7 cellular contexts compared by ENCODE assay signal in genomic region chr3:183099838-183100204, GRCh38. TPM values are rescaled to one million over a fixed set of nuclear protein-coding genes. Genes with fewer than 3 reads are reported as not detected.
A peak's percentile ranks its signal among the peaks of the same experiment; 100 is the strongest.
DNase-seq lines count a peak whose midpoint lies in the region; ATAC-seq and TF ChIP-seq lines count a peak whose summit lies in the region.

No MANE protein-coding gene starts in this region.

- ATAC-seq in GM21526 (IDR thresholded peaks at IDR 0.05; ENCODE audit: low FRiP score, unreplicated experiment): peak; percentile 16
- ATAC-seq in PC-3: no peak
- ATAC-seq in stimulated activated effector memory CD8-positive, alpha-beta T cell treated with anti-CD3 and anti-CD28 coated beads, Interleukin-12 subunit alpha, Interleukin-12 subunit beta, amount 100 ng/mL, for 72 hours: no peak

- H3K27ac Mint-ChIP-seq in stimulated activated effector memory CD8-positive, alpha-beta T cell treated with anti-CD3 and anti-CD28 coated beads, Interleukin-12 subunit alpha, Interleukin-12 subunit beta, amount 100 ng/mL, for 72 hours: peak overlapping the region; percentile 98

- no peak for DNase-seq in PC-3
- no peak for DNase-seq in fibroblast of pulmonary artery (ENCODE audit: low read depth)
- DNase-seq in stimulated activated effector memory CD8-positive, alpha-beta T cell treated with anti-CD3 and anti-CD28 coated beads, Interleukin-12 subunit alpha, Interleukin-12 subunit beta, amount 100 ng/mL, for 72 hours (ENCODE audit: low spot score in 2 of 2): no peak
- no peak for DNase-seq in dermis blood vessel endothelial cell
- no peak for DNase-seq in NCI-H1694 (lab: John Stamatoyannopoulos, UW)
- DNase-seq in activated CD8-positive, alpha-beta memory T cell treated with anti-CD3 and anti-CD28 coated beads, Interleukin-2, amount 50 U/mL, for 4 hours: no peak

- H3F3A ChIP-seq in PC-3 (ENCODE audit: low read length, unreplicated experiment): no peaks in the 10 kb centered on the region

- H3K36me3 ChIP-seq in PC-3 (ENCODE audit: low read depth, low read length): no peaks in the 10 kb centered on the region

- H3K27me3 ChIP-seq in PC-3 (ENCODE audit: low read length): no peaks in the 10 kb centered on the region

- peaks cover 36% of the 10 kb centered on the region for H3K4me1 Mint-ChIP-seq in stimulated activated effector memory CD8-positive, alpha-beta T cell treated with anti-CD3 and anti-CD28 coated beads, Interleukin-12 subunit alpha, Interleukin-12 subunit beta, amount 100 ng/mL, for 72 hours

- H3K4me1 ChIP-seq in PC-3 (ENCODE audit: insufficient read depth, low read length): peaks cover 26% of the 10 kb centered on the region

- H3K9ac ChIP-seq in PC-3 (ENCODE audit: low read length): peak overlapping the region; percentile 41

- H3K9me3 ChIP-seq in PC-3 (ENCODE audit: low read length): no peaks in the 10 kb centered on the region

- H4K20me1 ChIP-seq in PC-3 (ENCODE audit: low read length): no peaks in the 10 kb centered on the region

- H3K4me3 ChIP-seq in PC-3 (ENCODE audit: low read length) (peak overlapping the region; percentile 46; the same call in 1 of the 2 replicates), fibroblast of pulmonary artery (replicated peaks; ENCODE audit: low read depth, low read length) (peak overlapping the region; percentile 93)

- TSS peak; percentile 60 for BruUV-seq in PC-3 (replicated peaks; lab: Mats Ljungman, UMichigan)

- POLR2A ChIA-PET in PC-3 (lab: Charles Lee; ENCODE audit: unreplicated experiment): no interaction called here

- H2AFZ ChIP-seq in PC-3 (ENCODE audit: low read length): no peak overlapping the region

- peak overlapping the region; percentile 97 for H3K4me3 Mint-ChIP-seq in stimulated activated effector memory CD8-positive, alpha-beta T cell treated with anti-CD3 and anti-CD28 coated beads, Interleukin-12 subunit alpha, Interleukin-12 subunit beta, amount 100 ng/mL, for 72 hours

- peak overlapping the region; percentile 77 for H3K4me2 ChIP-seq in PC-3 (ENCODE audit: low read length)

- H3K9me2 ChIP-seq in PC-3 (replicated peaks; ENCODE audit: low read length): no peaks in the 10 kb centered on the region

- H3K27ac ChIP-seq in PC-3 (ENCODE audit: low read length): peak overlapping the region; percentile 79

- H3K36me3 Mint-ChIP-seq in stimulated activated effector memory CD8-positive, alpha-beta T cell treated with anti-CD3 and anti-CD28 coated beads, Interleukin-12 subunit alpha, Interleukin-12 subunit beta, amount 100 ng/mL, for 72 hours: peaks cover 17% of the 10 kb centered on the region

- CTCF ChIA-PET in PC-3 (lab: Charles Lee): interaction anchor here (0.6 kb wide), 1 partner anchor 121 kb away, joined by 6 read pairs; no protein-coding TSS in a partner anchor

- no peaks in the 10 kb centered on the region for H3K9me3 Mint-ChIP-seq in stimulated activated effector memory CD8-positive, alpha-beta T cell treated with anti-CD3 and anti-CD28 coated beads, Interleukin-12 subunit alpha, Interleukin-12 subunit beta, amount 100 ng/mL, for 72 hours

- H3K79me2 ChIP-seq in PC-3 (ENCODE audit: low read length): peaks cover 14% of the 10 kb centered on the region

- TF ChIP-seq CTCF in PC-3 (conservative IDR thresholded peaks at IDR 0.05; ENCODE audit: low read depth, low read length) (no peak), fibroblast of pulmonary artery (IDR thresholded peaks at IDR 0.05; ENCODE audit: low read length, missing control alignments) (no peak)

- intact Hi-C loops in PC-3 (cut with micrococcal nuclease): loop anchor here (2.0 to 5.0 kb wide), 2 partner anchors 23 to 133 kb away; no protein-coding TSS in a partner anchor

RNA-seq across cellular contexts. Expression of gene MCCC1, which starts 0.5 kb away (rescaled TPM):
- total RNA-seq in PC-3 (2014; rRNA removed) (18.5 and 26.3 TPM in 2 replicates), dermis blood vessel endothelial cell (24.5 and 33.6 TPM in 2 replicates)
